ENCODE assay signal across 10 cellular contexts in genomic region chr9:126559296-126559695, GRCh38. TPM values are rescaled to one million over a fixed set of nuclear protein-coding genes. Genes with fewer than 3 reads are reported as not detected.
"Had no signal": no experiment of that assay in that cellular context is flagged by ENCODE, and none has a peak within 500 bp of the region (broad histone marks: within the 10 kb centered on the region; RNA-seq: fewer than 3 reads in every experiment).

No MANE protein-coding gene starts in this region.

- H3K36me3 ChIP-seq: HAP-1 had no signal

- DNase-seq: GM23248, GOT3, H7, H9, HCEC 1CT, HFFc6 had no signal

- ATAC-seq: GM23338, HCT116 had no signal

- H3K4me2 ChIP-seq: GM23338 had no signal

- H3K9ac ChIP-seq: GM23248 had no signal

- H3K4me3 ChIP-seq: GM23248, GM23338, HAP-1 had no signal

- FAIRE-seq: H54 had no signal

- H3K4me1 ChIP-seq: HAP-1 had no signal

- H2AFZ ChIP-seq: GM23248, GM23338 had no signal

- H3K27ac ChIP-seq: GM23248 had no signal

- H3K9me3 ChIP-seq: HAP-1 had no signal

RNA-seq across cellular contexts. Expression of gene LMX1B, which starts 54.4 kb away (rescaled TPM):
- total RNA-seq: GM23248, HFFc6 had no signal
- polyA plus RNA-seq: GM23248 had no signal
